In the genomic region with DNA sequence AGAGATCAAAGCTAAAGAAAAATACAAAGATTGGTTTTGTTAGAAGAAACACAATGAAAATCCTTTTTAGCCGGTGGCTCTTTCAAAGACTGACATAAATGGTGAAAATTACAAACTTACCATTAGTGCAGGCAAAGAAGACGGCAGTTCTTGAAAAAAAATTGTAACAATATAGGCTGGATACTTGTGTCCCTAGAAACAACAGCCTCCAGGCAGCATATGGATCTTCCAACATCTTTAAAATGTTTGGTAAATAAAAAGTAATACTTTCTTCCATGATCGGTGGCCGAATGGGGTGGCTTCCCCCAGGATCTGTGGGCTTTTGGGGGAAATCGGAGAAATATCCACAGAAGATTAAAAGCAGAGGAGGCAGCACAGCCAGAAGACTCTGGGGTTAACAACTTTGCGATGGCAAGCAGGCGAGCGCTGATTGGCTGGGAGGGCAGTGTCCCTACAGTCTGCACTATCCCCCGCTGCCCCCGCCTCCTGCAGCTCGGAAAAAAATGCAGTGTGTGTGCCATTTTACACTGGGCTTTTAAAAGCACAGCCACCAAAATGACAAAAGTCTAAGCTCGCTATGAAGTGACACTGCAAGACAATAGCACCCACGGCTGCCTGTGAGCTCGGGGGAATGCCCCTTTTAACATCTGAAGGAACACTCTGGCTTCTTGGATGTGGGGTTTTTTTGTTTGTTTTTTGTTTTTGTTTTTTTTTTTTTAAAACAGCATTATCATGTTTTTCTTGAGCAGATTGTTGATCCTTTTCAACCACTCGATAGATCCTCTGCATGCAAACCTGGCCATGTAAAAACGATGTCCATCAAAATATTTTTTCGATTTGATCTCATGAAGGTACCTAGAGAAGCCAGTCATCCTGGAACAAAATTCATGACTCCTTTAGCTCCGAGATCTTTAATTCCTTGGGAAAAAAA, we compare ENCODE assay signal across 8 cellular contexts. TPM values are rescaled to one million over a fixed set of nuclear protein-coding genes. Genes with fewer than 3 reads are reported as not detected.
A peak's percentile ranks its signal among the peaks of the same experiment; 100 is the strongest.
DNase-seq lines count a peak whose midpoint lies in the region; ATAC-seq and TF ChIP-seq lines count a peak whose summit lies in the region.

No MANE protein-coding gene starts in this region.

- no peaks in the 10 kb centered on the region for H3K27me3 Mint-ChIP-seq in mesothelial cell of epicardium (ENCODE audit: low read depth)

- no peaks in the 10 kb centered on the region for H3K27me3 ChIP-seq in HUES48 (ENCODE audit: control insufficient read depth, insufficient read depth, low read length)
- no peaks in the 10 kb centered on the region for H3K27me3 ChIP-seq in NT2/D1 (ENCODE audit: insufficient read depth, insufficient read length)

- no peak overlapping the region for H3K4me3 Mint-ChIP-seq in mesothelial cell of epicardium

- H3K4me3 ChIP-seq in HUES48 (ENCODE audit: low read depth, low read length) (peak overlapping the region; percentile 82), NT2/D1 (ENCODE audit: insufficient read length, low read depth) (peak overlapping the region; percentile 50)

- H3K9ac ChIP-seq in HUES48 (ENCODE audit: low read depth, low read length) (peak overlapping the region; percentile 73), NT2/D1 (ENCODE audit: insufficient read length, low read depth) (peak overlapping the region; percentile 67)

- no peak overlapping the region for H3K27ac Mint-ChIP-seq in mesothelial cell of epicardium

- H3K4me1 ChIP-seq in HUES48 (ENCODE audit: control insufficient read depth, insufficient read depth, low read length), result peaks cover 12% of the 10 kb centered on the region
- H3K4me1 ChIP-seq in NT2/D1 (ENCODE audit: insufficient read depth, insufficient read length), result no peaks in the 10 kb centered on the region

- no peaks in the 10 kb centered on the region for H3K9me3 ChIP-seq in HUES48 (ENCODE audit: control insufficient read depth, insufficient read depth, low read length)
- H3K9me3 ChIP-seq in NT2/D1 (ENCODE audit: insufficient read depth, low read length), result no peaks in the 10 kb centered on the region

- in situ Hi-C loops in Caki2 (cut with HindIII; ENCODE audit: low pct_unique_long_range_greater_than_20kb, low sequenced_read_pairs), result no loop called here

- peak; percentile 92 for ATAC-seq in GM21423 (IDR thresholded peaks at IDR 0.05; ENCODE audit: unreplicated experiment)

- H3K36me3 Mint-ChIP-seq in mesothelial cell of epicardium, result peaks cover 8% of the 10 kb centered on the region

- DNase-seq in Caki2 (ENCODE audit: low read depth), result peak; percentile 85
- peak; percentile 63 for DNase-seq in NT2/D1 (ENCODE audit: low read depth, low spot score)
- DNase-seq in activated CD8-positive, alpha-beta memory T cell treated with anti-CD3 and anti-CD28 coated beads, Interleukin-2, amount 50 U/mL, for 24 hours (ENCODE audit: extremely low read depth), result peak; percentile 84
- DNase-seq in epidermal melanocyte (ENCODE audit: insufficient read length, low spot score), result peak; percentile 79
- peak; percentile 75 to 81 for DNase-seq in mesothelial cell of epicardium (ENCODE audit: low spot score in 2 of 2, unreplicated experiment in 2 of 2)
- DNase-seq in stimulated activated CD8-positive, alpha-beta memory T cell treated with anti-CD3 and anti-CD28 coated beads, Interleukin-15, amount 100 ng/mL, for 4 hours (ENCODE audit: low read depth in 2 of 2), result peak; percentile 76 to 86

- H3K4me1 Mint-ChIP-seq in mesothelial cell of epicardium, result peaks cover 7% of the 10 kb centered on the region

- peaks cover 15% of the 10 kb centered on the region for H3K9me3 Mint-ChIP-seq in mesothelial cell of epicardium

- TF ChIP-seq CTCF in mesothelial cell of epicardium (IDR thresholded peaks at IDR 0.05; ENCODE audit: unreplicated experiment), result no peak

- H3K36me3 ChIP-seq in HUES48 (ENCODE audit: control insufficient read depth, insufficient read depth, low read length) (no peaks in the 10 kb centered on the region), NT2/D1 (ENCODE audit: insufficient read depth, insufficient read length, low read length) (no peaks in the 10 kb centered on the region)

- H3K27ac ChIP-seq in HUES48 (ENCODE audit: low read depth, low read length), result peak overlapping the region; percentile 94

RNA-seq across cellular contexts. Expression of gene EPC1, which starts 31.7 kb away (rescaled TPM):
- total RNA-seq in Caki2 (2014; rRNA removed; shearing (Covaris generic); ENCODE audit: low replicate concordance), result 7.5 and 17.0 TPM in 2 replicates
- total RNA-seq in mesothelial cell of epicardium, result 55.7 to 62.7 TPM (median 57.8 TPM) in 3 replicates

Comparison
In these comparisons a context has a peak if more than half of its experiments do, and no peak if none do; other contexts are left out.
1. Peak in every context shown above with its lines: DNase-seq, ATAC-seq, H3K4me3 ChIP-seq and H3K27ac ChIP-seq.